In genomic region chr6:99813565-99813964, GRCh38 we compare ENCODE assay signal across 28 cellular contexts.
"Had no signal": no experiment of that assay in that cellular context is flagged by ENCODE, and none has a peak within 500 bp of the region (broad histone marks: within the 10 kb centered on the region; RNA-seq: fewer than 3 reads in every experiment).

No MANE protein-coding gene starts in this region.

- H3K36me3 Mint-ChIP-seq: stimulated activated effector memory CD8-positive, alpha-beta T cell treated with anti-CD3 and anti-CD28 coated beads, Interleukin-12 subunit alpha, Interleukin-12 subunit beta, amount 100 ng/mL, for 72 hours; stimulated activated memory B cell treated with anti-CD40 and anti-IgM and Interleukin-4, amounts not matched to agents 10 μg/mL and 1 μg/mL and 100 μg/mL, for 72 hours; stimulated activated naive B cell treated with anti-CD40 and anti-IgM and Interleukin-4, amounts not matched to agents 10 μg/mL and 1 μg/mL and 100 μg/mL, for 72 hours; type B pancreatic cell had no signal

- H3K4me3 ChIP-seq: stomach, suprapubic skin, testis, thoracic aorta, thyroid gland, tibial artery, tibial nerve, transverse colon, upper lobe of left lung, upper lobe of right lung, uterus, vagina had no signal

- H3K27ac Mint-ChIP-seq: stimulated activated effector memory CD8-positive, alpha-beta T cell treated with anti-CD3 and anti-CD28 coated beads, Interleukin-12 subunit alpha, Interleukin-12 subunit beta, amount 100 ng/mL, for 72 hours; stimulated activated memory B cell treated with anti-CD40 and anti-IgM and Interleukin-4, amounts not matched to agents 10 μg/mL and 1 μg/mL and 100 μg/mL, for 72 hours; stimulated activated naive B cell treated with anti-CD40 and anti-IgM and Interleukin-4, amounts not matched to agents 10 μg/mL and 1 μg/mL and 100 μg/mL, for 72 hours; stimulated activated naive CD8-positive, alpha-beta T cell treated with anti-CD3 and anti-CD28 coated beads, Interleukin-15, amount 100 ng/mL, for 72 hours; stimulated activated naive CD8-positive, alpha-beta T cell treated with anti-CD3 and anti-CD28 coated beads, Interleukin-15, Interleukin-2, amounts not matched to agents 100 ng/mL and 50 ng/mL, for 24 hours; type B pancreatic cell had no signal

- H3K4me3 Mint-ChIP-seq: stimulated activated effector memory CD8-positive, alpha-beta T cell treated with anti-CD3 and anti-CD28 coated beads, Interleukin-12 subunit alpha, Interleukin-12 subunit beta, amount 100 ng/mL, for 72 hours; stimulated activated memory B cell treated with anti-CD40 and anti-IgM and Interleukin-4, amounts not matched to agents 10 μg/mL and 1 μg/mL and 100 μg/mL, for 72 hours; stimulated activated naive B cell treated with anti-CD40 and anti-IgM and Interleukin-4, amounts not matched to agents 10 μg/mL and 1 μg/mL and 100 μg/mL, for 72 hours; stimulated activated naive CD8-positive, alpha-beta T cell treated with anti-CD3 and anti-CD28 coated beads, Interleukin-15, amount 100 ng/mL, for 72 hours; stimulated activated naive CD8-positive, alpha-beta T cell treated with anti-CD3 and anti-CD28 coated beads, Interleukin-15, Interleukin-2, amounts not matched to agents 100 ng/mL and 50 ng/mL, for 24 hours; type B pancreatic cell had no signal

- DNase-seq: stimulated activated CD4-positive, alpha-beta T cell treated with anti-CD3 and anti-CD28 coated beads, Interleukin-2, amount 100 ng/mL, for 48 hours; stimulated activated CD4-positive, alpha-beta T cell treated with anti-CD3 and anti-CD28 coated beads, Interleukin-4, amount 100 ng/mL, for 1 hour; stimulated activated CD4-positive, alpha-beta T cell treated with anti-CD3 and anti-CD28 coated beads, Interleukin-4, amount 100 ng/mL, for 24 hours; stimulated activated CD4-positive, alpha-beta T cell treated with anti-CD3 and anti-CD28 coated beads, Interleukin-4, amount 100 ng/mL, for 4 hours; stimulated activated CD8-positive, alpha-beta memory T cell treated with anti-CD3 and anti-CD28 coated beads, Interleukin-4, amount 100 ng/mL, for 48 hours; stimulated activated naive B cell treated with anti-CD40 and anti-IgM and Interleukin-4, amounts not matched to agents 10 μg/mL and 1 μg/mL and 100 μg/mL, for 72 hours; stimulated activated naive CD4-positive, alpha-beta T cell; stimulated activated naive CD4-positive, alpha-beta T cell treated with Interleukin-2 at 50 U/mL for 16 hours; stimulated activated naive CD8-positive, alpha-beta T cell treated with anti-CD3 and anti-CD28 coated beads, Interleukin-15, amount 100 ng/mL, for 72 hours; stimulated activated naive CD8-positive, alpha-beta T cell treated with anti-CD3 and anti-CD28 coated beads, Interleukin-15, Interleukin-2, amounts not matched to agents 100 U/mL and 50 U/mL, for 24 hours; stomach; substantia nigra; testis; thyroid gland; tibial artery; upper lobe of left lung; upper lobe of right lung; uterus had no signal

- FAIRE-seq: urothelium cell line had no signal

- H3K4me1 Mint-ChIP-seq: stimulated activated effector memory CD8-positive, alpha-beta T cell treated with anti-CD3 and anti-CD28 coated beads, Interleukin-12 subunit alpha, Interleukin-12 subunit beta, amount 100 ng/mL, for 72 hours; stimulated activated memory B cell treated with anti-CD40 and anti-IgM and Interleukin-4, amounts not matched to agents 10 μg/mL and 1 μg/mL and 100 μg/mL, for 72 hours; stimulated activated naive B cell treated with anti-CD40 and anti-IgM and Interleukin-4, amounts not matched to agents 10 μg/mL and 1 μg/mL and 100 μg/mL, for 72 hours; stimulated activated naive CD8-positive, alpha-beta T cell treated with anti-CD3 and anti-CD28 coated beads, Interleukin-15, amount 100 ng/mL, for 72 hours had no signal

- H3K9me3 Mint-ChIP-seq: stimulated activated effector memory CD8-positive, alpha-beta T cell treated with anti-CD3 and anti-CD28 coated beads, Interleukin-12 subunit alpha, Interleukin-12 subunit beta, amount 100 ng/mL, for 72 hours; stimulated activated memory B cell treated with anti-CD40 and anti-IgM and Interleukin-4, amounts not matched to agents 10 μg/mL and 1 μg/mL and 100 μg/mL, for 72 hours; stimulated activated naive CD8-positive, alpha-beta T cell treated with anti-CD3 and anti-CD28 coated beads, Interleukin-15, amount 100 ng/mL, for 72 hours; stimulated activated naive CD8-positive, alpha-beta T cell treated with anti-CD3 and anti-CD28 coated beads, Interleukin-15, Interleukin-2, amounts not matched to agents 100 ng/mL and 50 ng/mL, for 24 hours had no signal

- H3K27ac ChIP-seq: stomach, suprapubic skin, testis, thoracic aorta, thyroid gland, tibial artery, tibial nerve, upper lobe of left lung, upper lobe of right lung, uterus, vagina had no signal

- H3K4me1 ChIP-seq: stomach, suprapubic skin, testis, thyroid gland, tibial artery, tibial nerve, upper lobe of left lung, upper lobe of right lung, uterus, vagina had no signal

- H3K9me3 ChIP-seq: stomach, suprapubic skin, testis, thoracic aorta, thyroid gland, tibial artery, tibial nerve, transverse colon, upper lobe of left lung, upper lobe of right lung, uterus, vagina had no signal

- H3K27me3 ChIP-seq: stomach, suprapubic skin, testis, thyroid gland, tibial artery, tibial nerve, transverse colon, upper lobe of left lung, upper lobe of right lung, uterus, vagina had no signal

- ATAC-seq: stimulated activated effector memory CD8-positive, alpha-beta T cell treated with anti-CD3 and anti-CD28 coated beads, Interleukin-12 subunit alpha, Interleukin-12 subunit beta, amount 100 ng/mL, for 72 hours; stimulated activated memory B cell treated with anti-CD40 and anti-IgM and Interleukin-4, amounts not matched to agents 10 μg/mL and 1 μg/mL and 100 μg/mL, for 72 hours; stimulated activated naive B cell treated with anti-CD40 and anti-IgM and Interleukin-4, amounts not matched to agents 10 μg/mL and 1 μg/mL and 100 μg/mL, for 72 hours; stimulated activated naive CD8-positive, alpha-beta T cell treated with anti-CD3 and anti-CD28 coated beads, Interleukin-15, amount 100 ng/mL, for 72 hours; stimulated activated naive CD8-positive, alpha-beta T cell treated with anti-CD3 and anti-CD28 coated beads, Interleukin-15, Interleukin-2, amounts not matched to agents 100 U/mL and 50 U/mL, for 24 hours; upper lobe of right lung had no signal

- H3K36me3 ChIP-seq: stomach, suprapubic skin, thoracic aorta, thyroid gland, tibial artery, tibial nerve, transverse colon, upper lobe of left lung, upper lobe of right lung, uterus, vagina had no signal
